ENCODE assay signal across 8 cellular contexts in genomic region chr5:41869739-41870620, GRCh38. TPM values are rescaled to one million over a fixed set of nuclear protein-coding genes. Genes with fewer than 3 reads are reported as not detected.
DNase-seq lines count a peak whose midpoint lies in the region.

Gene OXCT1 (minus strand): TSS chr5:41870425. CDS start chr5:41870358, 67 bp downstream.

- DNase-seq in GDM1 (lab: John Stamatoyannopoulos, UW) (peak; percentile 84), HAP-1 (ENCODE audit: low spot score in 2 of 2) (peak; percentile 77 to 92), MG63 (peak; percentile 83), SIG-M5 treated with dmso at 0.1 percent for 504 hours (lab: John Stamatoyannopoulos, UW; ENCODE audit: unreplicated experiment) (peak; percentile 89), germinal center (ENCODE audit: low spot score) (peak; percentile 92), non-pigmented ciliary epithelial cell (ENCODE audit: low read depth) (peak; percentile 20), superior temporal gyrus (ENCODE audit: extremely low spot score) (peak; percentile 59)
- DNase-seq in activated naive CD4-positive, alpha-beta T cell (lab: John Stamatoyannopoulos, UW): peak; percentile 72 to 93 (median 84)

- no peaks in the 10 kb centered on the region for H3K9me3 ChIP-seq in HAP-1
- no peaks in the 10 kb centered on the region for H3K9me3 ChIP-seq in MG63

- no peaks in the 10 kb centered on the region for H3K36me3 ChIP-seq in HAP-1 (replicated peaks)
- no peaks in the 10 kb centered on the region for H3K36me3 ChIP-seq in MG63

- H3K4me1 ChIP-seq in HAP-1: peaks cover 10% of the 10 kb centered on the region

- in situ Hi-C loops in HAP-1 (cut with MboI; ENCODE audit: low sequenced_read_pairs): loop anchor here (25.0 kb wide), 2 partner anchors 892 to 1017 kb away; partner anchors contain the start of gene CCDC152

- 0 out of 2 replicates have a peak, but pooled peaks cover 3% of the 10 kb centered on the region for H3K27me3 ChIP-seq in HAP-1 (ENCODE audit: low read depth)
- no peaks in the 10 kb centered on the region for H3K27me3 ChIP-seq in MG63

- H3K4me3 ChIP-seq in HAP-1 (peak within 1 kb of the TSS; percentile 74), MG63 (peak within 1 kb of the TSS; percentile 78)

RNA-seq across cellular contexts. Expression of gene OXCT1, which starts in this region (rescaled TPM):
- 30.0 and 39.0 TPM in 2 replicates for total RNA-seq in MG63 (2014; rRNA removed; shearing (Covaris generic); ENCODE audit: low replicate concordance)

Comparison
In these comparisons a context has a peak if more than half of its experiments do, and no peak if none do; other contexts are left out.
1. Peak in every context shown above with its lines: DNase-seq and H3K4me3 ChIP-seq.
2. DNase-seq: peak in every context shown above with its lines; median percentile 92 in germinal center; 89 in SIG-M5 treated with dmso at 0.1 percent for 504 hours; 84 in HAP-1; 84 in GDM1; 84 in activated naive CD4-positive, alpha-beta T cell; 83 in MG63; 59 in superior temporal gyrus; 20 in non-pigmented ciliary epithelial cell.